ENCODE assay signal across 30 cellular contexts in the genomic region with DNA sequence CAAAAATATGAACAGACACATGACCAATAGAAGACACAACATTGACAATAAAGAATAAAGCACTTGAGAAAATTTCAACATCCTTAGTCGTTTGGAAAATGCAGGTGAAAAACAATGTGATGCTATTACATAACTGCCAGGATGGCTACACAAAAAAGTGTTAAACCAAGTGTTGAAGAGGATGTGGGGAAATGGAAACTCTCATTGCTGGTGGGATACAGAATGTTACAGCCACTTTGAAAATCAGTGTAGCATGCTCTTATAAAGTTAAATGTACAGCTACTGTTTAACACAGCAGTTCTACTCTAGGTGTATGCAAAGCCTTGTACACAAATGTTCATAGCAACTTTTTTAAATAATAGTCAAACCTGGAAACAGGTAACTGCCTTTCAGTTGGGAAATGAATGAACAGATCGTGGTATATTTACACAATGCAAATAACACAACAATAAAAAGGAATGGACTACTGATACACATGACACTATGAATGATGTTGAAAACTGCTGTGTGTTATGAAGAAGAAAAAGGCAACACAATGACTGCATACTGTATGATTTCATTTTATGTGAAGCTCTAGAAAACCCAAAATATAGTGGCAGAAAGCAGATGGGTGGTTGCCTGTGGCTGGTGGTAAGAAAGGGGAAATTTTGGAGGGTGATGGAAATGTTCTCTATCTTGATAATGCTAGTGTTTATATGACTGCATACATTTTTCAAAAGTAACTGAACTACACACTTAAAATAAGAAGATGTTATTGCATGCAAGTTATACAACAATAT.
"Had no signal": no experiment of that assay in that cellular context is flagged by ENCODE, and none has a peak within 500 bp of the region (broad histone marks: within the 10 kb centered on the region; RNA-seq: fewer than 3 reads in every experiment).

No MANE protein-coding gene starts in this region.

- ATAC-seq: activated CD4-positive, CD25-positive, alpha-beta regulatory T cell treated with anti-CD3 and anti-CD28 coated beads, Interleukin-2, amount 50 U/mL, for 24 hours; activated CD8-positive, alpha-beta T cell treated with anti-CD3 and anti-CD28 coated beads for 36 hours; gastroesophageal sphincter; T-helper 17 cell had no signal

- DNase-seq: activated B cell treated with CpG ODN at 0.5 μM for 24 hours; activated CD4-positive, alpha-beta T cell treated with anti-CD3 and anti-CD28 coated beads for 48 hours; activated CD4-positive, alpha-beta T cell treated with anti-CD3 and anti-CD28 coated beads, Interleukin-2, amount 50 U/mL, for 1 hour; activated CD4-positive, alpha-beta T cell treated with anti-CD3 and anti-CD28 coated beads, Interleukin-2, amount 50 U/mL, for 48 hours; activated CD8-positive, alpha-beta memory T cell treated with anti-CD3 and anti-CD28 coated beads for 24 hours; activated CD8-positive, alpha-beta T cell treated with anti-CD3 and anti-CD28 coated beads for 36 hours; activated effector memory CD4-positive, alpha-beta T cell treated with Interleukin-2 at 50 U/mL for 16 hours; activated gamma-delta T cell treated with Interleukin-2 at 50 U/mL for 16 hours; activated naive CD4-positive, alpha-beta T cell treated with anti-CD3 and anti-CD28 coated beads, Interleukin-2, amount 50 U/mL, for 16 hours; activated naive CD4-positive, alpha-beta T cell treated with Interleukin-2 at 50 U/mL for 16 hours; activated T-cell treated with anti-CD3 and anti-CD28 coated beads, Interleukin-2, amount 50 U/mL, for 48 hours; amniotic stem cell; anterior cingulate cortex; brain microvascular endothelial cell; dorsolateral prefrontal cortex; effector memory CD4-positive, alpha-beta T cell; esophagus squamous epithelium; foreskin melanocyte; T-helper 1 cell; T-helper 17 cell; T1000; WERI-Rb-1 had no signal

- H3K27me3 Mint-ChIP-seq: activated B cell treated with CpG ODN at 0.5 μM for 24 hours; central memory CD8-positive, alpha-beta T cell; dendritic cell treated with granulocyte-macrophage colony-stimulating factor and Interleukin-4, amounts not matched to agents 40 ng/mL and 50 ng/mL, for 4 days had no signal

- H3K4me3 Mint-ChIP-seq: activated B cell treated with CpG ODN at 0.5 μM for 24 hours; activated CD8-positive, alpha-beta T cell treated with anti-CD3 and anti-CD28 coated beads for 36 hours; activated naive CD8-positive, alpha-beta T cell; central memory CD8-positive, alpha-beta T cell; dendritic cell treated with granulocyte-macrophage colony-stimulating factor and Interleukin-4, amounts not matched to agents 40 ng/mL and 50 ng/mL, for 4 days; T-helper 17 cell; T-helper 2 cell treated with Interferon-gamma antibody and Interleukin-4, amounts not matched to agents 5 μg/mL and 100 μg/mL, for 36 hours had no signal

- H3K27me3 ChIP-seq: brain microvascular endothelial cell, esophagus squamous epithelium had no signal

- H3K4me1 Mint-ChIP-seq: activated B cell treated with CpG ODN at 0.5 μM for 24 hours, T-helper 17 cell had no signal

- H3K36me3 ChIP-seq: brain microvascular endothelial cell, esophagus squamous epithelium, gastroesophageal sphincter, WERI-Rb-1 had no signal

- H3K9me3 Mint-ChIP-seq: activated B cell treated with CpG ODN at 0.5 μM for 24 hours; activated CD8-positive, alpha-beta T cell treated with anti-CD3 and anti-CD28 coated beads for 36 hours; central memory CD8-positive, alpha-beta T cell; dendritic cell treated with granulocyte-macrophage colony-stimulating factor and Interleukin-4, amounts not matched to agents 40 ng/mL and 50 ng/mL, for 4 days; T-helper 2 cell treated with Interferon-gamma antibody and Interleukin-4, amounts not matched to agents 5 μg/mL and 100 μg/mL, for 36 hours had no signal

- H3K27ac Mint-ChIP-seq: activated B cell treated with CpG ODN at 0.5 μM for 24 hours; activated CD8-positive, alpha-beta T cell treated with anti-CD3 and anti-CD28 coated beads for 36 hours; activated naive CD8-positive, alpha-beta T cell; dendritic cell treated with granulocyte-macrophage colony-stimulating factor and Interleukin-4, amounts not matched to agents 40 ng/mL and 50 ng/mL, for 4 days; T-helper 17 cell; T-helper 2 cell treated with Interferon-gamma antibody and Interleukin-4, amounts not matched to agents 5 μg/mL and 100 μg/mL, for 36 hours had no signal

- H3K27ac ChIP-seq: brain microvascular endothelial cell, coronary artery, dorsolateral prefrontal cortex, epithelial cell of prostate, esophagus squamous epithelium, gastroesophageal sphincter, WERI-Rb-1 had no signal

- H3K36me3 Mint-ChIP-seq: activated naive CD8-positive, alpha-beta T cell had no signal

- H3K9me3 ChIP-seq: esophagus squamous epithelium, gastroesophageal sphincter had no signal

- H3K4me3 ChIP-seq: coronary artery, dorsolateral prefrontal cortex, esophagus squamous epithelium, gastroesophageal sphincter had no signal

- H3K4me1 ChIP-seq: esophagus squamous epithelium, gastroesophageal sphincter had no signal
